In genomic region chr2:108376774-108377173, GRCh38 we compare ENCODE assay signal across 26 cellular contexts. TPM values are rescaled to one million over a fixed set of nuclear protein-coding genes. Genes with fewer than 3 reads are reported as not detected.
DNase-seq lines count a peak whose midpoint lies in the region; ATAC-seq, FAIRE-seq and TF ChIP-seq lines count a peak whose summit lies in the region.
"Had no signal": no experiment of that assay in that cellular context is flagged by ENCODE, and none has a peak within 500 bp of the region (broad histone marks: within the 10 kb centered on the region; RNA-seq: fewer than 3 reads in every experiment).

No MANE protein-coding gene starts in this region.

- H3K4me1 ChIP-seq in K562 (replicated peaks in 1 of 2; ENCODE audit: control insufficient read depth in 2 of 2, insufficient read depth in 2 of 2, low read length in 2 of 2): peaks cover 5 to 8% of the 10 kb centered on the region in 2 experiments; a peak in 3 of 5 replicates
- peaks cover 10% of the 10 kb centered on the region for H3K4me1 ChIP-seq in lower lobe of right lung
- H3K4me1 ChIP-seq: foreskin keratinocyte, parathyroid adenoma, SJCRH30 had no signal

- BruUV-seq in K562 (replicated peaks; lab: Mats Ljungman, UMichigan): no TSS peak

- H4K20me1 ChIP-seq in K562 (replicated peaks; ENCODE audit: control insufficient read depth, insufficient read depth, low read length): no peaks in the 10 kb centered on the region

- no peak for TF ChIP-seq EP300 in K562 (IDR thresholded peaks at IDR 0.05; ENCODE audit: low read length)

- H3K36me3 ChIP-seq in K562 (ENCODE audit: control insufficient read depth, insufficient read depth, low read length) (no peaks in the 10 kb centered on the region), lower lobe of right lung (no peaks in the 10 kb centered on the region), H7 (replicated peaks; ENCODE audit: control insufficient read depth, insufficient read depth, low read length) (no peaks in the 10 kb centered on the region)
- H3K36me3 ChIP-seq: SJCRH30, WERI-Rb-1 had no signal

- TF ChIP-seq RAD21 in K562 (CRISPR knock-in tag; conservative IDR thresholded peaks at IDR 0.05 in 1 of 2, IDR thresholded peaks at IDR 0.05 in 1 of 2): no peak

- no peak overlapping the region for H3K27ac ChIP-seq in K562 (ENCODE audit: extremely low read depth, low read depth, low read length)
- peak overlapping the region; percentile 67 for H3K27ac ChIP-seq in lower lobe of right lung
- H3K27ac ChIP-seq: C4-2B, foreskin keratinocyte, parathyroid adenoma, PC-9, SJCRH30, WERI-Rb-1 had no signal

- in situ Hi-C loops in K562 (cut with MboI): no loop called here

- no peaks in the 10 kb centered on the region for H3K79me2 ChIP-seq in K562 (ENCODE audit: control insufficient read depth, insufficient read depth, low read length)
- H3K79me2 ChIP-seq: parathyroid adenoma had no signal

- intact Hi-C loops in K562 (cut with micrococcal nuclease): no loop called here
- intact Hi-C loops in lower lobe of right lung (cut with DNase I): no loop called here

- no peak overlapping the region for H3K9ac ChIP-seq in K562 (ENCODE audit: insufficient read depth in 1 of 2, low read depth in 2 of 2, low read length in 2 of 2)
- H3K9ac ChIP-seq: parathyroid adenoma had no signal

- no peak overlapping the region for H3K4me2 ChIP-seq in K562 (ENCODE audit: insufficient read depth, low read length)
- H3K4me2 ChIP-seq: PC-9 had no signal

- no peaks in the 10 kb centered on the region for H3K9me3 Mint-ChIP-seq in progenitor cell of endocrine pancreas (ENCODE audit: low read depth)
- H3K9me3 Mint-ChIP-seq in activated naive CD4-positive, alpha-beta T cell treated with anti-CD3 and anti-CD28 coated beads, Interleukin-2, amount 10 ng/mL, durations not matched to agents 7 days and 5 days: no peaks in the 10 kb centered on the region

- peaks cover 11% of the 10 kb centered on the region for H3K36me3 Mint-ChIP-seq in progenitor cell of endocrine pancreas (ENCODE audit: insufficient read depth)
- H3K36me3 Mint-ChIP-seq in activated naive CD4-positive, alpha-beta T cell treated with anti-CD3 and anti-CD28 coated beads, Interleukin-2, amount 10 ng/mL, durations not matched to agents 7 days and 5 days: no peaks in the 10 kb centered on the region

- H3K4me3 Mint-ChIP-seq in progenitor cell of endocrine pancreas (ENCODE audit: low read depth): peak overlapping the region; percentile 78
- H3K4me3 Mint-ChIP-seq in activated naive CD4-positive, alpha-beta T cell treated with anti-CD3 and anti-CD28 coated beads, Interleukin-2, amount 10 ng/mL, durations not matched to agents 7 days and 5 days: no peak overlapping the region

- POLR2A ChIA-PET in K562 (lab: Yijun Ruan, JAX): no interaction called here

- TF ChIP-seq CTCF in K562 (IDR thresholded peaks at IDR 0.05 in 2 of 3, conservative IDR thresholded peaks at IDR 0.05 in 1 of 3; ENCODE audit: insufficient read depth in 2 of 3, low read depth in 1 of 3, low read length in 3 of 3): no peak
- TF ChIP-seq CTCF in lower lobe of right lung (IDR thresholded peaks at IDR 0.05): no peak
- TF ChIP-seq CTCF in progenitor cell of endocrine pancreas (IDR thresholded peaks at IDR 0.05; ENCODE audit: unreplicated experiment): no peak

- no peak for FAIRE-seq in GM12891 (lab: Jason Lieb, UNC)
- FAIRE-seq in K562 (lab: Jason Lieb, UNC): no peak
- FAIRE-seq: urothelium cell line had no signal

- no peak for TF ChIP-seq POLR2A in GM12891 (IDR thresholded peaks at IDR 0.05; ENCODE audit: low read depth, low read length)
- TF ChIP-seq POLR2A in K562 (conservative IDR thresholded peaks at IDR 0.05): no peak

- H3K4me3 ChIP-seq in K562 (no peak overlapping the region), lower lobe of right lung (peak overlapping the region; percentile 54), H7 (ENCODE audit: insufficient read depth, low read depth, low read length) (no peak overlapping the region)
- H3K4me3 ChIP-seq: PC-9 had no signal

- CTCF ChIA-PET in K562 (lab: Yijun Ruan, JAX; ENCODE audit: low intra/inter-chr PET ratio): no interaction called here
- CTCF ChIA-PET in activated naive CD4-positive, alpha-beta T cell treated with anti-CD3 and anti-CD28 coated beads, Interleukin-2, amount 10 ng/mL, durations not matched to agents 7 days and 5 days (lab: Charles Lee): no interaction called here

- H3K27me3 ChIP-seq in K562 (ENCODE audit: control insufficient read depth in 2 of 2, insufficient read depth in 2 of 2, low read length in 2 of 2): no peaks in the 10 kb centered on the region
- no peaks in the 10 kb centered on the region for H3K27me3 ChIP-seq in lower lobe of right lung (ENCODE audit: low read depth)
- no peaks in the 10 kb centered on the region for H3K27me3 ChIP-seq in H7 (ENCODE audit: control insufficient read depth, insufficient read depth, low read length)
- H3K27me3 ChIP-seq: foreskin keratinocyte, SJCRH30 had no signal

- WGBS in K562 (ENCODE audit: insufficient coverage, low coverage, missing lambda C conversion rate): 39% methylated on average over 4 of the region's 4 CpGs

- peaks cover 48% of the 10 kb centered on the region for H3K4me1 Mint-ChIP-seq in progenitor cell of endocrine pancreas (ENCODE audit: low read depth)
- no peaks in the 10 kb centered on the region for H3K4me1 Mint-ChIP-seq in activated naive CD4-positive, alpha-beta T cell treated with anti-CD3 and anti-CD28 coated beads, Interleukin-2, amount 10 ng/mL, durations not matched to agents 7 days and 5 days
- H3K4me1 Mint-ChIP-seq: T-helper 17 cell had no signal

- no peaks in the 10 kb centered on the region for H3K27me3 Mint-ChIP-seq in progenitor cell of endocrine pancreas
- H3K27me3 Mint-ChIP-seq in activated naive CD4-positive, alpha-beta T cell treated with anti-CD3 and anti-CD28 coated beads, Interleukin-2, amount 10 ng/mL, durations not matched to agents 7 days and 5 days: peaks cover 4% of the 10 kb centered on the region

- H3K9me1 ChIP-seq in K562 (ENCODE audit: control insufficient read depth, insufficient read depth, low read length): no peaks in the 10 kb centered on the region

- H2AFZ ChIP-seq in K562 (ENCODE audit: low read depth, low read length): peak overlapping the region; percentile 82
- H2AFZ ChIP-seq: PC-9 had no signal

- DNase-seq in GM12891 (ENCODE audit: insufficient read length, low spot score): no peak
- no peak for DNase-seq in K562 (ENCODE audit: extremely low read depth in 1 of 4, low spot score in 3 of 4)
- no peak for DNase-seq in lower lobe of right lung
- no peak for DNase-seq in progenitor cell of endocrine pancreas (ENCODE audit: low spot score, unreplicated experiment)
- no peak for DNase-seq in amygdala (lab: John Stamatoyannopoulos, UW)
- DNase-seq in mucosa of gallbladder (ENCODE audit: low spot score): no peak
- DNase-seq in activated naive CD4-positive, alpha-beta T cell treated with anti-CD3 and anti-CD28 coated beads, Interleukin-2, amount 10 ng/mL, durations not matched to agents 7 days and 5 days: no peak
- DNase-seq in H7: no peak
- DNase-seq: activated CD4-positive, alpha-beta T cell treated with anti-CD3 and anti-CD28 coated beads, Interleukin-2, amount 50 U/mL, for 48 hours; activated naive CD4-positive, alpha-beta T cell treated with Interleukin-2 at 50 U/mL for 16 hours; DMS153; foreskin keratinocyte; GDM1; kidney glomerular epithelial cell; MM.1S; NCI-H2171 treated with DMSO at 0.1 percent for 48 hours; PC-9; SJCRH30; stimulated activated CD4-positive, alpha-beta T cell treated with anti-CD3 and anti-CD28 coated beads, Interleukin-2, amount 100 ng/mL, for 24 hours; stimulated activated naive CD8-positive, alpha-beta T cell treated with anti-CD3 and anti-CD28 coated beads, Interleukin-15, Interleukin-2, amounts not matched to agents 100 U/mL and 50 U/mL, for 24 hours; T-helper 17 cell; WERI-Rb-1 had no signal

- H3K9me3 ChIP-seq in K562 (replicated peaks; ENCODE audit: control insufficient read depth, insufficient read depth, low read depth, low read length) (no peaks in the 10 kb centered on the region), lower lobe of right lung (no peaks in the 10 kb centered on the region)
- H3K9me3 ChIP-seq: SJCRH30 had no signal

- ATAC-seq in K562 (no peak), lower lobe of right lung (no peak)
- ATAC-seq: foreskin keratinocyte; HCT116; stimulated activated naive CD8-positive, alpha-beta T cell treated with anti-CD3 and anti-CD28 coated beads, Interleukin-15, Interleukin-2, amounts not matched to agents 100 U/mL and 50 U/mL, for 24 hours; T-helper 17 cell had no signal

- H3K27ac Mint-ChIP-seq in progenitor cell of endocrine pancreas: peak overlapping the region; percentile 98
- no peak overlapping the region for H3K27ac Mint-ChIP-seq in activated naive CD4-positive, alpha-beta T cell treated with anti-CD3 and anti-CD28 coated beads, Interleukin-2, amount 10 ng/mL, durations not matched to agents 7 days and 5 days
- H3K27ac Mint-ChIP-seq: T-helper 17 cell had no signal

TF ChIP-seq in GM12891, 5 proteins besides CTCF, POLR2A, EP300 and RAD21 (continues in another document):
- TF ChIP-seq SPI1 (IDR thresholded peaks at IDR 0.05; ENCODE audit: low read depth, low read length): peak; percentile 52; the same call in 1 of the 2 replicates

TF ChIP-seq in K562, 482 proteins besides CTCF, POLR2A, EP300 and RAD21 (continues in another document):
- TF ChIP-seq HOXB6 (CRISPR knock-in tag; IDR thresholded peaks at IDR 0.05; ENCODE audit: borderline replicate concordance): no peak

RNA-seq across cellular contexts. Expression of gene SULT1C4, which starts 1.0 kb away (rescaled TPM):
- polyA plus RNA-seq in GM12891 (2012; ENCODE audit: low read depth, missing spikeins): not detected
- 0.32 and 0.46 TPM in 2 replicates for total RNA-seq in K562 (2011; cell fraction: chromatin; rRNA removed; ENCODE audit: low replicate concordance)
- 0.26 TPM in 1 of 2 replicates, not detected in the other for total RNA-seq in K562 (2011; cell fraction: nucleolus; rRNA removed)
- total RNA-seq in K562 (2011; cell fraction: nucleoplasm; rRNA removed): not detected in 2 replicates
- not detected in 2 replicates for total RNA-seq in K562 (2014; rRNA removed)
- total RNA-seq in K562 (2014; rRNA removed; fragmentation: Illumina TruSeq; extraction: Trizol): 0.10 TPM in 1 of 2 replicates, not detected in the other
- 0.14 TPM in 1 of 2 replicates, not detected in the other for total RNA-seq in K562 (2015; rRNA removed; fragmentation: Illumina TruSeq; extraction: Trizol)
- not detected in 2 replicates for total RNA-seq in K562 (2021)
- polyA plus RNA-seq in K562 (2011; rRNA removed): 0.07 TPM in 1 of 2 replicates, not detected in the other
- polyA plus RNA-seq in K562 (2011; cell fraction: cytosol; rRNA removed): 0.03 TPM in 1 of 2 replicates, not detected in the other
- 0.10 TPM in 1 of 2 replicates, not detected in the other for polyA plus RNA-seq in K562 (2011; cell fraction: nucleus; rRNA removed)
- polyA plus RNA-seq in K562 (2012): 0.05 and 0.10 TPM in 2 replicates
- 0.06 TPM in 1 of 2 replicates, not detected in the other for polyA plus RNA-seq in K562 (2014; fragmentation: Illumina TruSeq; extraction: Trizol)
- under 1 TPM in 1 of 2 experiments, not detected in 1; 0.04 TPM for polyA plus RNA-seq in K562 (2014; fragmentation: Nextera tagmentation; extraction: Ambion mirVana)
- polyA plus RNA-seq in K562 (2014; rRNA removed): 0.12 TPM in 1 of 2 replicates, not detected in the other
- polyA minus RNA-seq in K562 (2011; rRNA and poly(A)+ RNA removed): 0.12 and 0.14 TPM in 2 replicates
- not detected in 2 replicates for polyA minus RNA-seq in K562 (2011; cell fraction: cytosol; rRNA and poly(A)+ RNA removed)
- not detected in 2 replicates for polyA minus RNA-seq in K562 (2011; cell fraction: nucleus; rRNA and poly(A)+ RNA removed)
- 10.6 TPM for total RNA-seq in lower lobe of right lung
- total RNA-seq in progenitor cell of endocrine pancreas: 31.2 and 35.5 TPM in 2 replicates
- total RNA-seq in mucosa of gallbladder: 117 TPM
- 2.9 and 5.6 TPM in 2 replicates for total RNA-seq in H7 (2014; rRNA removed; shearing (Covaris generic))
- total RNA-seq: foreskin keratinocyte, PC-9 had no signal
- polyA plus RNA-seq: foreskin keratinocyte had no signal
